ENCODE assay signal across 8 cellular contexts in the genomic region with DNA sequence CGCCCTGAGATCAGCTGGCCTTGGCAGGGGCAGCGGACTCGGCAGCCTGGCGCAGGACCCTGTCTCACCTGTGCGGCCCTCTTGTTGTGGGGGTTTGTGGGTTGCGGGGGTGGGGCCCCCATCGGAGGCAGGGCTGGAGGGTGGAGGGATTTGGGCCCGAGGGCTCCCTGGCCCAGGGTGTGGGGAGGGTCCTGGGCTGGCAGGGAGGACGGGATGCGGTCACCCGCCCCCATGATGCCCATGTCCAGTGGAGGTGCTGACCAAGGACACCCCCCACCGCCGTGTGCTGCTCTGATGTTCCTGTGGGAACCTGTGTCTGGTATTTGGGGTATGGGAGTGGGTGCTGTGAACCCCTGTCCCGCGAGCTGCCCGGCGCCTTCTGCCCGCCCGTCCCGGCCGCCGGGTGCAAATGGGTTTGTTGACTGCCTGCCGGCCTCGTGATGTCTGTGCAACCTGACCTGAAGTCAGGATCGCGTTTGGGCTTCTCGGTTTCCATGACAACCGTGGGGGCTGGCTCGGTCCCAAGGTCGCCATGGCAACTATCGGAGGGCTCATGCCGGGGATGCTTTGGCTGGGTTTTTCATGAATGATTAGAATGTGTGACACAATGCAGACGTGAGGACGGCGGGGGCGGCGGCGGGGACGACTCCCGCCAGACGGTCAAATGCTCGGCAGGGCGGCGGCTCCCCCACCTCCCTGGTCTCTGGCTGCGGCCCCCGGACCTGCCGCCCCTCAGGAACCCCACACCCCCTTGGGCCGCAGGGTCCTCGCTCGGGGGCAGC. TPM values are rescaled to one million over a fixed set of nuclear protein-coding genes. Genes with fewer than 3 reads are reported as not detected.
DNase-seq lines count a peak whose midpoint lies in the region; ATAC-seq lines count a peak whose summit lies in the region.

No MANE protein-coding gene starts in this region.

- H3K23ac ChIP-seq in trophoblast cell (ENCODE audit: low read length): no peak overlapping the region

- WGBS in trophoblast cell (ENCODE audit: extremely low coverage, insufficient coverage, insufficient read length): no CpG with 5 or more reads among the region's 50 CpGs

- peak overlapping the region; percentile 81 for H3K27ac ChIP-seq in trophoblast cell (ENCODE audit: low read depth, low read length)

- H3K9me3 ChIP-seq in adipocyte (ENCODE audit: control insufficient read depth, low read length) (no peaks in the 10 kb centered on the region), trophoblast cell (ENCODE audit: insufficient read depth, low read depth, low read length) (no peaks in the 10 kb centered on the region)

- H4K8ac ChIP-seq in trophoblast cell (ENCODE audit: low read depth, low read length): peak overlapping the region; percentile 77

- H3K4me3 ChIP-seq in adipocyte (ENCODE audit: low read length) (peak overlapping the region; percentile 78), trophoblast cell (ENCODE audit: low read depth, low read length) (peak overlapping the region; percentile 29)

- H2BK5ac ChIP-seq in trophoblast cell (ENCODE audit: low read depth, low read length, poor library complexity): peak overlapping the region; percentile 74

- peak overlapping the region; percentile 65 for H2BK120ac ChIP-seq in trophoblast cell (ENCODE audit: insufficient read depth, low read length, poor library complexity)

- H2AFZ ChIP-seq in trophoblast cell (ENCODE audit: insufficient read depth, low read length, poor library complexity): peak overlapping the region; percentile 35

- H3K4me1 ChIP-seq in adipocyte (ENCODE audit: control insufficient read depth, insufficient read depth, low read length) (peaks cover 37% of the 10 kb centered on the region), trophoblast cell (ENCODE audit: control insufficient read depth in 1 of 2, insufficient read depth in 2 of 2, low read length in 2 of 2) (peaks cover 44 to 48% of the 10 kb centered on the region in 2 experiments)

- peaks cover 23% of the 10 kb centered on the region for H3K79me2 ChIP-seq in trophoblast cell (ENCODE audit: control insufficient read depth, insufficient read depth, low read length, poor library complexity)

- peak overlapping the region; percentile 44 for H2BK12ac ChIP-seq in trophoblast cell (ENCODE audit: low read length)

- peak overlapping the region; percentile 53 for H3K4me2 ChIP-seq in trophoblast cell (ENCODE audit: low read length)

- peaks cover 34% of the 10 kb centered on the region for H3K79me1 ChIP-seq in trophoblast cell (ENCODE audit: low read length)

- peak overlapping the region; percentile 96 for H2AK5ac ChIP-seq in trophoblast cell (ENCODE audit: low read length)

- peak overlapping the region; percentile 12 for H4K12ac ChIP-seq in trophoblast cell (ENCODE audit: low read depth, low read length)

- H3K14ac ChIP-seq in trophoblast cell (ENCODE audit: low read length): peak overlapping the region; percentile 86

- H3K36me3 ChIP-seq in adipocyte (ENCODE audit: control insufficient read depth, insufficient read depth, low read length, severe bottlenecking): peaks cover 15% of the 10 kb centered on the region
- peaks cover 38 to 39% of the 10 kb centered on the region in 2 experiments for H3K36me3 ChIP-seq in trophoblast cell (ENCODE audit: control insufficient read depth in 1 of 2, insufficient read depth in 2 of 2, low read length in 2 of 2)

- intact Hi-C loops in Right ventricle myocardium superior (cut with DNase I): no loop called here

- peak; percentile 53 for ATAC-seq in Right ventricle myocardium superior (ENCODE audit: poor library complexity)
- ATAC-seq in GM18511 (IDR thresholded peaks at IDR 0.05; ENCODE audit: unreplicated experiment): no peak

- H3K27me3 ChIP-seq in adipocyte (replicated peaks; ENCODE audit: control insufficient read depth, insufficient read depth, low read length): no peaks in the 10 kb centered on the region
- no peaks in the 10 kb centered on the region for H3K27me3 ChIP-seq in trophoblast cell (ENCODE audit: insufficient read depth, low read length)

- H4K91ac ChIP-seq in trophoblast cell (ENCODE audit: low read depth, low read length): peak overlapping the region; percentile 88

- H3K4ac ChIP-seq in trophoblast cell (ENCODE audit: low read depth, low read length): peak overlapping the region; percentile 83

- peak overlapping the region; percentile 87 for H3K18ac ChIP-seq in trophoblast cell (ENCODE audit: low read length)

- H3K9ac ChIP-seq in adipocyte (ENCODE audit: low read length): peak overlapping the region; percentile 78
- H3K9ac ChIP-seq in trophoblast cell (ENCODE audit: low read length): no peak overlapping the region

- DNase-seq in NCI-H524 (lab: John Stamatoyannopoulos, UW): peak; percentile 54 to 71
- DNase-seq in NCI-H524 treated with DMSO at 0.1 percent for 48 hours (lab: John Stamatoyannopoulos, UW): no peak
- DNase-seq in adipocyte (ENCODE audit: low read depth): peak; percentile 89
- DNase-seq in Right ventricle myocardium superior: peak; percentile 95
- peak; percentile 99 to 100 for DNase-seq in trophoblast cell
- DNase-seq in activated gamma-delta T cell (lab: John Stamatoyannopoulos, UW): no peak
- no peak for DNase-seq in DMS153 (lab: John Stamatoyannopoulos, UW)

RNA-seq across cellular contexts. Expression of a gene that starts 7.3 kb away (rescaled TPM):
- total RNA-seq in Right ventricle myocardium superior: 59.4 TPM
- 55.4 and 60.1 TPM in 2 replicates for polyA plus RNA-seq in trophoblast cell (2013)

RNA-seq across cellular contexts. Expression of a gene that starts 18.2 kb away (rescaled TPM):
- total RNA-seq in Right ventricle myocardium superior: 0.30 TPM
- polyA plus RNA-seq in trophoblast cell (2013): 10.0 and 10.7 TPM in 2 replicates

RNA-seq across cellular contexts. Expression of a gene that starts 32.0 kb away (rescaled TPM):
- total RNA-seq in Right ventricle myocardium superior: 12.1 TPM
- 11.7 and 12.0 TPM in 2 replicates for polyA plus RNA-seq in trophoblast cell (2013)

RNA-seq across cellular contexts. Expression of a gene that starts 33.6 kb away (rescaled TPM):
- 29.2 TPM for total RNA-seq in Right ventricle myocardium superior
- 35.4 and 39.0 TPM in 2 replicates for polyA plus RNA-seq in trophoblast cell (2013)

Comparison
In these comparisons a context has a peak if more than half of its experiments do, and no peak if none do; other contexts are left out.
1. DNase-seq: peak in NCI-H524 (2 of 2), adipocyte (single experiment), Right ventricle myocardium superior (single experiment) and trophoblast cell (2 of 2); none in NCI-H524 treated with DMSO at 0.1 percent for 48 hours (single experiment), activated gamma-delta T cell (single experiment) and DMS153 (single experiment).